In genomic region chr3:138082992-138083386, GRCh38 we compare ENCODE assay signal across 12 cellular contexts. TPM values are rescaled to one million over a fixed set of nuclear protein-coding genes. Genes with fewer than 3 reads are reported as not detected.
DNase-seq lines count a peak whose midpoint lies in the region; ATAC-seq and TF ChIP-seq lines count a peak whose summit lies in the region.
"Had no signal": no experiment of that assay in that cellular context is flagged by ENCODE, and none has a peak within 500 bp of the region (broad histone marks: within the 10 kb centered on the region; RNA-seq: fewer than 3 reads in every experiment).

No MANE protein-coding gene starts in this region.

- peak overlapping the region; percentile 77 for H3K9ac ChIP-seq in GM23248

- H3K79me2 ChIP-seq in GM23248 (ENCODE audit: insufficient read depth), result peaks cover 7% of the 10 kb centered on the region; the same call in 1 of the 2 replicates

- H3K4me2 ChIP-seq in GM23248 (ENCODE audit: unreplicated experiment), result peak overlapping the region; percentile 91

- peak overlapping the region; percentile 96 for H3K27ac ChIP-seq in GM23248

- H3K27me3 Mint-ChIP-seq in activated CD8-positive, alpha-beta T cell treated with anti-CD3 and anti-CD28 coated beads, Interleukin-2, amount 10 ng/mL, durations not matched to agents 7 days and 5 days (ENCODE audit: low read depth), result peaks cover 17% of the 10 kb centered on the region
- H3K27me3 Mint-ChIP-seq in nephron progenitor cell (ENCODE audit: low read depth, poor library complexity), result no peaks in the 10 kb centered on the region
- peaks cover 7 to 11% of the 10 kb centered on the region in 2 donors for H3K27me3 Mint-ChIP-seq in natural killer cell treated with Interleukin-12 subunit alpha and Interleukin-12 subunit beta and Interleukin-15 and Interleukin-18, amount 100 ng/mL, for 72 hours

- ATAC-seq in GM18498 (IDR thresholded peaks at IDR 0.05; ENCODE audit: unreplicated experiment) (peak; percentile 36), HG02970 (IDR thresholded peaks at IDR 0.05; ENCODE audit: low FRiP score, unreplicated experiment) (no peak)
- peak; percentile 33 for ATAC-seq in activated CD8-positive, alpha-beta T cell treated with anti-CD3 and anti-CD28 coated beads, Interleukin-2, amount 10 ng/mL, durations not matched to agents 7 days and 5 days
- ATAC-seq in natural killer cell treated with Interleukin-12 subunit alpha and Interleukin-12 subunit beta and Interleukin-15 and Interleukin-18, amount 100 ng/mL, for 72 hours, result no peak
- ATAC-seq: naive thymus-derived CD4-positive, alpha-beta T cell had no signal

- POLR2A ChIA-PET in activated CD8-positive, alpha-beta T cell treated with anti-CD3 and anti-CD28 coated beads, Interleukin-2, amount 10 ng/mL, durations not matched to agents 7 days and 5 days (lab: Charles Lee), result interaction anchor here (1.1 to 2.7 kb wide), 2 partner anchors 17 to 1330 kb away, joined by 3 to 10 read pairs; no protein-coding TSS in a partner anchor

- no peaks in the 10 kb centered on the region for H4K20me1 ChIP-seq in GM23248 (ENCODE audit: insufficient read depth)

- TF ChIP-seq CTCF in nephron progenitor cell (IDR thresholded peaks at IDR 0.05), result no peak

- peaks cover 24% of the 10 kb centered on the region for H3K36me3 ChIP-seq in GM23248 (ENCODE audit: low read depth)

- no peaks in the 10 kb centered on the region for H3K9me3 Mint-ChIP-seq in activated CD8-positive, alpha-beta T cell treated with anti-CD3 and anti-CD28 coated beads, Interleukin-2, amount 10 ng/mL, durations not matched to agents 7 days and 5 days (ENCODE audit: insufficient read depth)
- H3K9me3 Mint-ChIP-seq in nephron progenitor cell, result peaks cover 9% of the 10 kb centered on the region
- H3K9me3 Mint-ChIP-seq in natural killer cell treated with Interleukin-12 subunit alpha and Interleukin-12 subunit beta and Interleukin-15 and Interleukin-18, amount 100 ng/mL, for 72 hours, result no peaks in the 10 kb centered on the region

- H3K4me3 ChIP-seq in GM23248, result peak overlapping the region; percentile 57

- peaks cover 56% of the 10 kb centered on the region for H3K4me1 ChIP-seq in GM23248 (ENCODE audit: insufficient read depth)

- peaks cover 65% of the 10 kb centered on the region for H3F3A ChIP-seq in GM23248 (ENCODE audit: insufficient read depth)

- H3K27ac Mint-ChIP-seq in activated CD8-positive, alpha-beta T cell treated with anti-CD3 and anti-CD28 coated beads, Interleukin-2, amount 10 ng/mL, durations not matched to agents 7 days and 5 days, result peak overlapping the region; percentile 73
- peak overlapping the region; percentile 46 for H3K27ac Mint-ChIP-seq in nephron progenitor cell
- no peak overlapping the region for H3K27ac Mint-ChIP-seq in natural killer cell treated with Interleukin-12 subunit alpha and Interleukin-12 subunit beta and Interleukin-15 and Interleukin-18, amount 100 ng/mL, for 72 hours

- peak overlapping the region; percentile 46 for H3K4me3 Mint-ChIP-seq in activated CD8-positive, alpha-beta T cell treated with anti-CD3 and anti-CD28 coated beads, Interleukin-2, amount 10 ng/mL, durations not matched to agents 7 days and 5 days
- H3K4me3 Mint-ChIP-seq in nephron progenitor cell, result no peak overlapping the region
- H3K4me3 Mint-ChIP-seq in natural killer cell treated with Interleukin-12 subunit alpha and Interleukin-12 subunit beta and Interleukin-15 and Interleukin-18, amount 100 ng/mL, for 72 hours, result no peak overlapping the region

- CTCF ChIA-PET in activated CD8-positive, alpha-beta T cell treated with anti-CD3 and anti-CD28 coated beads, Interleukin-2, amount 10 ng/mL, durations not matched to agents 7 days and 5 days (lab: Charles Lee), result interaction anchor here (0.7 to 1.8 kb wide), 5 partner anchors 10 to 91 kb away, joined by 3 to 18 read pairs (median 11); no protein-coding TSS in a partner anchor

- DNase-seq in GM23248 (peak; percentile 64), nephron progenitor cell (no peak), NCI-H2171 treated with DMSO at 0.1 percent for 48 hours (lab: John Stamatoyannopoulos, UW) (no peak), NCI-H1417 treated with DMSO at 0.1 percent for 48 hours (lab: John Stamatoyannopoulos, UW) (no peak)
- no peak for DNase-seq in activated CD8-positive, alpha-beta T cell treated with anti-CD3 and anti-CD28 coated beads, Interleukin-2, amount 10 ng/mL, durations not matched to agents 7 days and 5 days
- no peak for DNase-seq in natural killer cell treated with Interleukin-12 subunit alpha and Interleukin-12 subunit beta and Interleukin-15 and Interleukin-18, amount 100 ng/mL, for 72 hours (ENCODE audit: low spot score)
- DNase-seq: activated naive CD4-positive, alpha-beta T cell treated with anti-CD3 and anti-CD28 coated beads, Interleukin-2, amount 50 U/mL, for 16 hours; NCI-H1694; stimulated activated naive CD4-positive, alpha-beta T cell had no signal

- H3K9me3 ChIP-seq in GM23248 (ENCODE audit: low read depth), result no peaks in the 10 kb centered on the region

- no peaks in the 10 kb centered on the region for H3K27me3 ChIP-seq in GM23248 (replicated peaks; ENCODE audit: insufficient read depth)

- H3K9me2 ChIP-seq in GM23248 (ENCODE audit: insufficient read depth), result no peaks in the 10 kb centered on the region

- no peaks in the 10 kb centered on the region for H3K36me3 Mint-ChIP-seq in activated CD8-positive, alpha-beta T cell treated with anti-CD3 and anti-CD28 coated beads, Interleukin-2, amount 10 ng/mL, durations not matched to agents 7 days and 5 days (ENCODE audit: low read depth)
- H3K36me3 Mint-ChIP-seq in nephron progenitor cell (ENCODE audit: low read depth), result peaks cover 60% of the 10 kb centered on the region
- H3K36me3 Mint-ChIP-seq in natural killer cell treated with Interleukin-12 subunit alpha and Interleukin-12 subunit beta and Interleukin-15 and Interleukin-18, amount 100 ng/mL, for 72 hours, result no peaks in the 10 kb centered on the region
- H3K36me3 Mint-ChIP-seq: naive thymus-derived CD4-positive, alpha-beta T cell had no signal

- no peak overlapping the region for H2AFZ ChIP-seq in GM23248

- in situ Hi-C loops in GM23248 (cut with MboI), result no loop called here

- H3K4me1 Mint-ChIP-seq in activated CD8-positive, alpha-beta T cell treated with anti-CD3 and anti-CD28 coated beads, Interleukin-2, amount 10 ng/mL, durations not matched to agents 7 days and 5 days (ENCODE audit: low read depth), result peaks cover 38% of the 10 kb centered on the region
- peaks cover 20% of the 10 kb centered on the region for H3K4me1 Mint-ChIP-seq in nephron progenitor cell
- H3K4me1 Mint-ChIP-seq in natural killer cell treated with Interleukin-12 subunit alpha and Interleukin-12 subunit beta and Interleukin-15 and Interleukin-18, amount 100 ng/mL, for 72 hours (ENCODE audit: low read depth in 2 of 2), result peaks cover 6 to 7% of the 10 kb centered on the region in 2 donors

RNA-seq across cellular contexts. Expression of gene DZIP1L, which starts 32.4 kb away (rescaled TPM):
- 19.8 and 34.0 TPM in 2 replicates for total RNA-seq in GM23248 (2014; rRNA removed; shearing (Covaris generic))
- 9.6 and 11.1 TPM in 2 replicates for polyA plus RNA-seq in GM23248 (2016; fragmentation: Nextera tagmentation; extraction: Ambion mirVana)
- not detected for total RNA-seq in activated CD8-positive, alpha-beta T cell treated with anti-CD3 and anti-CD28 coated beads, Interleukin-2, amount 10 ng/mL, durations not matched to agents 7 days and 5 days
- not detected for total RNA-seq in natural killer cell treated with Interleukin-12 subunit alpha and Interleukin-12 subunit beta and Interleukin-15 and Interleukin-18, amount 100 ng/mL, for 72 hours
- polyA plus RNA-seq: naive thymus-derived CD4-positive, alpha-beta T cell had no signal

RNA-seq across cellular contexts. Expression of gene A4GNT, which starts 49.2 kb away (rescaled TPM):
- total RNA-seq in GM23248 (2014; rRNA removed; shearing (Covaris generic)), result not detected in 2 replicates
- 0.14 TPM in 1 of 2 replicates, not detected in the other for polyA plus RNA-seq in GM23248 (2016; fragmentation: Nextera tagmentation; extraction: Ambion mirVana)
- total RNA-seq in activated CD8-positive, alpha-beta T cell treated with anti-CD3 and anti-CD28 coated beads, Interleukin-2, amount 10 ng/mL, durations not matched to agents 7 days and 5 days, result not detected
- not detected for total RNA-seq in natural killer cell treated with Interleukin-12 subunit alpha and Interleukin-12 subunit beta and Interleukin-15 and Interleukin-18, amount 100 ng/mL, for 72 hours
- total RNA-seq: naive thymus-derived CD4-positive, alpha-beta T cell had no signal
- polyA plus RNA-seq: naive thymus-derived CD4-positive, alpha-beta T cell had no signal

Comparison
In these comparisons a context has a peak if more than half of its experiments do, and no peak if none do; other contexts are left out.
1. ATAC-seq: peak in GM18498 (single experiment) and activated CD8-positive, alpha-beta T cell treated with anti-CD3 and anti-CD28 coated beads, Interleukin-2, amount 10 ng/mL, durations not matched to agents 7 days and 5 days (single experiment); none in HG02970 (single experiment) and natural killer cell treated with Interleukin-12 subunit alpha and Interleukin-12 subunit beta and Interleukin-15 and Interleukin-18, amount 100 ng/mL, for 72 hours (0 of 2).
2. H3K27ac Mint-ChIP-seq: peak in activated CD8-positive, alpha-beta T cell treated with anti-CD3 and anti-CD28 coated beads, Interleukin-2, amount 10 ng/mL, durations not matched to agents 7 days and 5 days (single experiment) and nephron progenitor cell (single experiment); none in natural killer cell treated with Interleukin-12 subunit alpha and Interleukin-12 subunit beta and Interleukin-15 and Interleukin-18, amount 100 ng/mL, for 72 hours (0 of 2).
3. RNA of gene DZIP1L, which starts 32.4 kb away (total RNA-seq): 19.8 to 34.0 TPM in GM23248; not detected in natural killer cell treated with Interleukin-12 subunit alpha and Interleukin-12 subunit beta and Interleukin-15 and Interleukin-18, amount 100 ng/mL, for 72 hours and not detected in activated CD8-positive, alpha-beta T cell treated with anti-CD3 and anti-CD28 coated beads, Interleukin-2, amount 10 ng/mL, durations not matched to agents 7 days and 5 days; every median in the first group is over 10 times any median in the second.